ENCODE assay signal across 8 cellular contexts in genomic region chr4:89752932-89753598, GRCh38.
DNase-seq lines count a peak whose midpoint lies in the region; ATAC-seq and TF ChIP-seq lines count a peak whose summit lies in the region.

No MANE protein-coding gene starts in this region.

- in situ Hi-C loops in gastrocnemius medialis (cut with MboI; ENCODE audit: low sequenced_read_pairs in 4 of 4) = no loop called here

- H3K27ac ChIP-seq in VCaP (peak overlapping the region; percentile 5), right atrium auricular region (peak overlapping the region; percentile 7 to 40), gastrocnemius medialis (no peak overlapping the region)

- H3K4me1 ChIP-seq in right atrium auricular region (peaks cover 0 to 12% of the 10 kb centered on the region in 2 donors), gastrocnemius medialis (no peaks in the 10 kb centered on the region)

- no peak overlapping the region for H3K4me3 ChIP-seq in right atrium auricular region
- no peak overlapping the region for H3K4me3 ChIP-seq in gastrocnemius medialis

- TF ChIP-seq CTCF in VCaP (conservative IDR thresholded peaks at IDR 0.05) = no peak
- no peak for TF ChIP-seq CTCF in right atrium auricular region (IDR thresholded peaks at IDR 0.05)
- TF ChIP-seq CTCF in gastrocnemius medialis (IDR thresholded peaks at IDR 0.05 in 4 of 5, conservative IDR thresholded peaks at IDR 0.05 in 1 of 5) = no peak

- intact Hi-C loops in gastrocnemius medialis (cut with DNase I; ENCODE audit: low total_unique reads) (no loop called here), left colon (cut with DNase I, micrococcal nuclease) (no loop called here)

- H3K27me3 ChIP-seq in right atrium auricular region = no peaks in the 10 kb centered on the region
- no peaks in the 10 kb centered on the region for H3K27me3 ChIP-seq in gastrocnemius medialis

- DNase-seq in HK-2 (ENCODE audit: unreplicated experiment) (peak; percentile 10), right atrium auricular region (ENCODE audit: low spot score) (no peak), stromal cell of bone marrow (ENCODE audit: low read depth) (peak; percentile 69), gastrocnemius medialis (no peak), left colon (no peak)

- H3K36me3 ChIP-seq in right atrium auricular region = no peaks in the 10 kb centered on the region
- H3K36me3 ChIP-seq in gastrocnemius medialis = no peaks in the 10 kb centered on the region

- ATAC-seq in gastrocnemius medialis (no peak), GM18907 (IDR thresholded peaks at IDR 0.05; ENCODE audit: unreplicated experiment) (no peak), left colon (no peak), HG03521 (IDR thresholded peaks at IDR 0.05; ENCODE audit: unreplicated experiment) (no peak)

- H3K9me3 ChIP-seq in right atrium auricular region = no peaks in the 10 kb centered on the region
- no peaks in the 10 kb centered on the region for H3K9me3 ChIP-seq in gastrocnemius medialis

- TF ChIP-seq POLR2A in gastrocnemius medialis (IDR thresholded peaks at IDR 0.05) = no peak

Comparison
In these comparisons a context has a peak if more than half of its experiments do, and no peak if none do; other contexts are left out.
1. DNase-seq: peak in HK-2 (single experiment) and stromal cell of bone marrow (single experiment); none in right atrium auricular region (single experiment), gastrocnemius medialis (0 of 2) and left colon (0 of 2).
2. H3K27ac ChIP-seq: peak in VCaP (single experiment) and right atrium auricular region (2 of 2); none in gastrocnemius medialis (0 of 4).